29 cellular contexts compared by ENCODE assay signal in genomic region chr7:66092654-66093053, GRCh38.
"Had no signal": no experiment of that assay in that cellular context is flagged by ENCODE, and none has a peak within 500 bp of the region (broad histone marks: within the 10 kb centered on the region; RNA-seq: fewer than 3 reads in every experiment).

No MANE protein-coding gene starts in this region.

- H3K4me1 ChIP-seq: Peyer's patch had no signal

- H3K4me3 ChIP-seq: Peyer's patch had no signal

- ATAC-seq: activated CD8-positive, alpha-beta memory T cell treated with anti-CD3 and anti-CD28 coated beads, Interleukin-2, amount 10 ng/mL, durations not matched to agents 7 days and 5 days; activated naive CD8-positive, alpha-beta T cell treated with anti-CD3 and anti-CD28 coated beads, Interleukin-2, amount 50 U/mL, for 24 hours; Right ventricle myocardium inferior had no signal

- DNase-seq: activated B cell treated with CpG ODN at 0.5 μM for 24 hours; activated CD4-positive, alpha-beta memory T cell treated with anti-CD3 and anti-CD28 coated beads for 36 hours; activated CD4-positive, alpha-beta T cell treated with anti-CD3 and anti-CD28 coated beads for 4 hours; activated CD4-positive, alpha-beta T cell treated with anti-CD3 and anti-CD28 coated beads, Interleukin-2, amount 50 U/mL, for 1 hour; activated CD4-positive, CD25-positive, alpha-beta regulatory T cell treated with anti-CD3 and anti-CD28 coated beads, Interleukin-2, amount 50 U/mL, for 72 hours; activated CD8-positive, alpha-beta memory T cell treated with anti-CD3 and anti-CD28 coated beads, Interleukin-2, amount 10 ng/mL, durations not matched to agents 7 days and 5 days; activated CD8-positive, alpha-beta memory T cell treated with anti-CD3 and anti-CD28 coated beads, Interleukin-2, amount 50 U/mL, for 48 hours; activated effector memory CD4-positive, alpha-beta T cell treated with Interleukin-2 at 50 U/mL for 16 hours; activated naive CD4-positive, alpha-beta T cell treated with anti-CD3 and anti-CD28 coated beads, Interleukin-2, amount 10 ng/mL, durations not matched to agents 7 days and 5 days; activated naive CD8-positive, alpha-beta T cell treated with anti-CD3 and anti-CD28 coated beads, Interleukin-2, amount 50 U/mL, for 24 hours; activated T-cell treated with anti-CD3 and anti-CD28 coated beads, Interleukin-2, amount 50 U/mL, for 48 hours; anterior cingulate cortex; caudate nucleus; Karpas-422; KBM-7; NCI-H1105; NCI-H1417 treated with DMSO at 0.1 percent for 48 hours; NCI-H1694; NCI-H1930; NCI-H2081 treated with DMSO at 0.1 percent for 48 hours; NCI-H226; NCI-H446 treated with DMSO at 0.1 percent for 48 hours; NCI-H524; NCI-H69; NCI-H82; Peyer's patch; RPMI8226 had no signal

- H3K9me3 ChIP-seq: Peyer's patch had no signal

- H3K27me3 ChIP-seq: Peyer's patch had no signal

- H3K27ac ChIP-seq: Peyer's patch, VCaP had no signal
